13 cellular contexts compared by ENCODE assay signal in genomic region chr19:16117594-16118033, GRCh38. TPM values are rescaled to one million over a fixed set of nuclear protein-coding genes. Genes with fewer than 3 reads are reported as not detected.
DNase-seq lines count a peak whose midpoint lies in the region; ATAC-seq and TF ChIP-seq lines count a peak whose summit lies in the region.
"Had no signal": no experiment of that assay in that cellular context is flagged by ENCODE, and none has a peak within 500 bp of the region (broad histone marks: within the 10 kb centered on the region; RNA-seq: fewer than 3 reads in every experiment).

No MANE protein-coding gene starts in this region.

- H3K36me3 Mint-ChIP-seq in nephron progenitor cell (ENCODE audit: low read depth) = peaks cover 29% of the 10 kb centered on the region

- H2BK15ac ChIP-seq in mesendoderm (replicated peaks; ENCODE audit: low read depth) = no peak overlapping the region

- H4K5ac ChIP-seq in mesendoderm (ENCODE audit: low read length) = no peak overlapping the region

- no peak overlapping the region for H3K9ac ChIP-seq in mesendoderm (ENCODE audit: low read length)

- H3K27me3 Mint-ChIP-seq in nephron progenitor cell (ENCODE audit: low read depth, poor library complexity) = no peaks in the 10 kb centered on the region

- H3K4me3 Mint-ChIP-seq in nephron progenitor cell = no peak overlapping the region

- no peak overlapping the region for H3K23ac ChIP-seq in mesendoderm (ENCODE audit: low read length)

- H3K4me3 ChIP-seq in GM12865 (ENCODE audit: low read depth, low read length) (peak overlapping the region; percentile 58), mesendoderm (ENCODE audit: low read length) (no peak overlapping the region)
- H3K4me3 ChIP-seq: colonic mucosa, psoas muscle had no signal

- H4K8ac ChIP-seq in mesendoderm (ENCODE audit: low read depth, low read length) = no peak overlapping the region

- ATAC-seq in HG02885 (IDR thresholded peaks at IDR 0.05; ENCODE audit: poor library complexity, unreplicated experiment) (peak; percentile 29), GM21786 (IDR thresholded peaks at IDR 0.05; ENCODE audit: unreplicated experiment) (no peak)
- ATAC-seq: psoas muscle had no signal

- H3K4me1 ChIP-seq in mesendoderm (ENCODE audit: control insufficient read depth, low read depth, low read length) = peaks cover 2% of the 10 kb centered on the region

- H2AK5ac ChIP-seq in mesendoderm (ENCODE audit: low read length) = no peak overlapping the region

- TF ChIP-seq CTCF in GM12865 (IDR thresholded peaks at IDR 0.05; ENCODE audit: insufficient read depth, low read depth, low read length, missing control alignments) (peak; percentile 49), nephron progenitor cell (IDR thresholded peaks at IDR 0.05) (no peak)

- no CpG with 5 or more reads among the region's 11 CpGs for WGBS in mesendoderm (ENCODE audit: extremely low coverage, insufficient coverage, low lambda C conversion rate)

- H2BK120ac ChIP-seq in mesendoderm (ENCODE audit: low read depth, low read length) = no peak overlapping the region

- no peak overlapping the region for H3K4me2 ChIP-seq in mesendoderm (ENCODE audit: low read length)

- peaks cover 15% of the 10 kb centered on the region for H3K36me3 ChIP-seq in mesendoderm (ENCODE audit: control insufficient read depth, insufficient read depth, low read length)

- DNase-seq in GM12865 (ENCODE audit: low read depth) (peak; percentile 91), nephron progenitor cell (no peak), H4 (ENCODE audit: low spot score) (no peak), NCI-H2107 (lab: John Stamatoyannopoulos, UW) (no peak), mesendoderm (no peak)
- peak; percentile 44 to 47 for DNase-seq in activated T-cell treated with anti-CD3 and anti-CD28 coated beads, Interleukin-2, amount 50 U/mL, for 48 hours
- DNase-seq: activated CD4-positive, alpha-beta T cell treated with anti-CD3 and anti-CD28 coated beads, Interleukin-2, amount 50 U/mL, for 1 hour; colonic mucosa; EL; NCI-H510A treated with DMSO at 0.1 percent for 48 hours had no signal

- no peak overlapping the region for H3K56ac ChIP-seq in mesendoderm (ENCODE audit: low read length)

- H3K9me3 Mint-ChIP-seq in nephron progenitor cell = no peaks in the 10 kb centered on the region

- peaks cover 17% of the 10 kb centered on the region for H3K79me1 ChIP-seq in mesendoderm (ENCODE audit: low read length)

- H3K27ac Mint-ChIP-seq in nephron progenitor cell = peak overlapping the region; percentile 59

- H3K4ac ChIP-seq in mesendoderm (ENCODE audit: low read depth, low read length) = no peak overlapping the region

- H3K4me1 Mint-ChIP-seq in nephron progenitor cell = peaks cover 15% of the 10 kb centered on the region

- H2BK5ac ChIP-seq in mesendoderm (ENCODE audit: low read length) = no peak overlapping the region

- no peaks in the 10 kb centered on the region for H3K27me3 ChIP-seq in mesendoderm (ENCODE audit: insufficient read depth, low read length, poor library complexity)
- H3K27me3 ChIP-seq: colonic mucosa had no signal

- no peak overlapping the region for H3K18ac ChIP-seq in mesendoderm (ENCODE audit: low read length)

- peaks cover 20% of the 10 kb centered on the region for H3K79me2 ChIP-seq in mesendoderm (ENCODE audit: control insufficient read depth, insufficient read depth, low read length)

- H3K27ac ChIP-seq in mesendoderm (ENCODE audit: low read depth, low read length) = no peak overlapping the region
- H3K27ac ChIP-seq: psoas muscle had no signal

RNA-seq across cellular contexts. Expression of gene RAB8A, which starts 5.9 kb away (rescaled TPM):
- 134 and 136 TPM in 2 replicates for total RNA-seq in H4 (2014; rRNA removed; shearing (Covaris generic))
- polyA plus RNA-seq in mesendoderm (2013, experiment 1 of 2) = 61.3 TPM
- polyA plus RNA-seq in mesendoderm (2013, experiment 2 of 2) = 61.3 TPM

RNA-seq across cellular contexts. Expression of gene HSH2D, which starts 25.9 kb away (rescaled TPM):
- total RNA-seq in H4 (2014; rRNA removed; shearing (Covaris generic)) = not detected in 2 replicates
- polyA plus RNA-seq in mesendoderm (2013, experiment 1 of 2) = 0.56 TPM
- polyA plus RNA-seq in mesendoderm (2013, experiment 2 of 2) = 0.49 TPM

RNA-seq across cellular contexts. Expression of gene TPM4, which starts 41.3 kb away (rescaled TPM):
- total RNA-seq in H4 (2014; rRNA removed; shearing (Covaris generic)) = 975 and 1,019 TPM in 2 replicates
- polyA plus RNA-seq in mesendoderm (2013, experiment 1 of 2) = 604 TPM
- 628 TPM for polyA plus RNA-seq in mesendoderm (2013, experiment 2 of 2)

RNA-seq across cellular contexts. Expression of gene CIB3, which starts 55.7 kb away (rescaled TPM):
- not detected in 2 replicates for total RNA-seq in H4 (2014; rRNA removed; shearing (Covaris generic))
- polyA plus RNA-seq in mesendoderm (2013, experiment 1 of 2) = not detected
- not detected for polyA plus RNA-seq in mesendoderm (2013, experiment 2 of 2)
- total RNA-seq: colonic mucosa, psoas muscle had no signal
- polyA plus RNA-seq: psoas muscle had no signal

Comparison
In these comparisons a context has a peak if more than half of its experiments do, and no peak if none do; other contexts are left out.
1. DNase-seq: peak in GM12865 (single experiment) and activated T-cell treated with anti-CD3 and anti-CD28 coated beads, Interleukin-2, amount 50 U/mL, for 48 hours (2 of 2); none in nephron progenitor cell (single experiment), H4 (single experiment), NCI-H2107 (single experiment) and mesendoderm (single experiment).